1 cellular context compared by ENCODE assay signal in the genomic region with DNA sequence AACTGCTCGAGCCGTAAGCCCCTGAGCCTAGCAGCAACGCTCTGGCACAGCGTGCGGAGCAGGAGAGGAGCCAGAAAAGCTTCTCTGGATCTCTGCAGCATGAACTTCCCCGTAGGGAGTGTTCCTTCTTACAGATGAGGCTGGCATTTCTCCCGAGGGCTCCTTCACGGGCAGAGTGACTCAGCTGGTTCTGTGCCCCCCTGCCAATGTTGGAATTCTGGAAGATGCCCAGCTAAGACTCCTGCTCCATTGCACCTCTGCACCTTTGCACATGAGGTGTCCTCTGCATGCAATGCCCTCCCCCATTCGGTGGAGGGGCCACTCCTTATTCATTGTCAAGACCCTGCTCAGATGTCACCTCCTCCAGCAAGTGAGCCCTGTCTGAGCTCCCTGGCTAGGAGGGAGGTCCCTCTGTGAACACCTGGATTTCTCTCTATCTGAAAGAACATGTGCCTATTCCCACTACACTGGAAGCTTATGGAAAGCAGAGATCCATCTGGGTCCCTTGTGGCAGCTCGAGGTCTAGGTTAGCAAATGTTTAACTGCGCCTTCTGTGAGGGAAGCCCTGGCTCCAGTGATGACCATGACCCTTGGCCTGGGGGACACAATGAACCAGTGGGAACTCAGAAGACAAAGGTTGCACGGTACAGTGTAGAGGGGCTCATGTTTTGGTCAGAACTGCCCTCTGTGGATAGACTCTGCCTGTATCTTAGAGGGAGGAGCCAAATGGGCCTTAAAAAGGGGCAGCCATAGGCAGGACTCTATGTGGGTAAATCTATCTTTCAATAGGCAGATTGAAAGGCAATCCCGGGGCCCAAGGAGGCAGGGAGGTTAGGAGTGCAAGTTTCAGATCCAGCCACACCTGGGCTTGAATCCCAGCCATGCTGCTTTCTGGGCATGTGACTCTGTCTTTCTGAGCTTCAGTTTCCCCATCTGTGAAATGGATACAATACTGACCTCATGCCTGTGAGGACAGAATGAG.
TF ChIP-seq lines count a peak whose summit lies in the region.

No MANE protein-coding gene starts in this region.

TF ChIP-seq in HepG2, 621 proteins besides CTCF, POLR2A, EP300 and RAD21 (continued from another document and continues in another):
- TF ChIP-seq, protein P1, sequence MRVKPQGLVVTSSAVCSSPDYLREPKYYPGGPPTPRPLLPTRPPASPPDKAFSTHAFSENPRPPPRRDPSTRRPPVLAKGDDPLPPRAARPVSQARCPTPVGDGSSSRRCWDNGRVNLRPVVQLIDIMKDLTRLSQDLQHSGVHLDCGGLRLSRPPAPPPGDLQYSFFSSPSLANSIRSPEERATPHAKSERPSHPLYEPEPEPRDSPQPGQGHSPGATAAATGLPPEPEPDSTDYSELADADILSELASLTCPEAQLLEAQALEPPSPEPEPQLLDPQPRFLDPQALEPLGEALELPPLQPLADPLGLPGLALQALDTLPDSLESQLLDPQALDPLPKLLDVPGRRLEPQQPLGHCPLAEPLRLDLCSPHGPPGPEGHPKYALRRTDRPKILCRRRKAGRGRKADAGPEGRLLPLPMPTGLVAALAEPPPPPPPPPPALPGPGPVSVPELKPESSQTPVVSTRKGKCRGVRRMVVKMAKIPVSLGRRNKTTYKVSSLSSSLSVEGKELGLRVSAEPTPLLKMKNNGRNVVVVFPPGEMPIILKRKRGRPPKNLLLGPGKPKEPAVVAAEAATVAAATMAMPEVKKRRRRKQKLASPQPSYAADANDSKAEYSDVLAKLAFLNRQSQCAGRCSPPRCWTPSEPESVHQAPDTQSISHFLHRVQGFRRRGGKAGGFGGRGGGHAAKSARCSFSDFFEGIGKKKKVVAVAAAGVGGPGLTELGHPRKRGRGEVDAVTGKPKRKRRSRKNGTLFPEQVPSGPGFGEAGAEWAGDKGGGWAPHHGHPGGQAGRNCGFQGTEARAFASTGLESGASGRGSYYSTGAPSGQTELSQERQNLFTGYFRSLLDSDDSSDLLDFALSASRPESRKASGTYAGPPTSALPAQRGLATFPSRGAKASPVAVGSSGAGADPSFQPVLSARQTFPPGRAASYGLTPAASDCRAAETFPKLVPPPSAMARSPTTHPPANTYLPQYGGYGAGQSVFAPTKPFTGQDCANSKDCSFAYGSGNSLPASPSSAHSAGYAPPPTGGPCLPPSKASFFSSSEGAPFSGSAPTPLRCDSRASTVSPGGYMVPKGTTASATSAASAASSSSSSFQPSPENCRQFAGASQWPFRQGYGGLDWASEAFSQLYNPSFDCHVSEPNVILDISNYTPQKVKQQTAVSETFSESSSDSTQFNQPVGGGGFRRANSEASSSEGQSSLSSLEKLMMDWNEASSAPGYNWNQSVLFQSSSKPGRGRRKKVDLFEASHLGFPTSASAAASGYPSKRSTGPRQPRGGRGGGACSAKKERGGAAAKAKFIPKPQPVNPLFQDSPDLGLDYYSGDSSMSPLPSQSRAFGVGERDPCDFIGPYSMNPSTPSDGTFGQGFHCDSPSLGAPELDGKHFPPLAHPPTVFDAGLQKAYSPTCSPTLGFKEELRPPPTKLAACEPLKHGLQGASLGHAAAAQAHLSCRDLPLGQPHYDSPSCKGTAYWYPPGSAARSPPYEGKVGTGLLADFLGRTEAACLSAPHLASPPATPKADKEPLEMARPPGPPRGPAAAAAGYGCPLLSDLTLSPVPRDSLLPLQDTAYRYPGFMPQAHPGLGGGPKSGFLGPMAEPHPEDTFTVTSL (CRISPR knock-in tag; IDR thresholded peaks at IDR 0.05; ENCODE audit: borderline replicate concordance) = peak; percentile 42; the same call in 1 of the 2 replicates
- TF ChIP-seq PAX8 (CRISPR knock-in tag; IDR thresholded peaks at IDR 0.05; ENCODE audit: borderline replicate concordance) = no peak
- TF ChIP-seq MTF2 (CRISPR knock-in tag; IDR thresholded peaks at IDR 0.05; ENCODE audit: borderline replicate concordance) = no peak
- no peak for TF ChIP-seq ZNF296 (CRISPR knock-in tag; conservative IDR thresholded peaks at IDR 0.05)
- TF ChIP-seq HOXA7 (CRISPR knock-in tag; IDR thresholded peaks at IDR 0.05) = no peak
- TF ChIP-seq TARDBP (CRISPR knock-in tag; IDR thresholded peaks at IDR 0.05) = peak; percentile 74; the same call in 1 of the 2 replicates
- peak; percentile 96 to 97 for TF ChIP-seq NR2F1 (CRISPR knock-in tag; IDR thresholded peaks at IDR 0.05)
- TF ChIP-seq, protein P2, sequence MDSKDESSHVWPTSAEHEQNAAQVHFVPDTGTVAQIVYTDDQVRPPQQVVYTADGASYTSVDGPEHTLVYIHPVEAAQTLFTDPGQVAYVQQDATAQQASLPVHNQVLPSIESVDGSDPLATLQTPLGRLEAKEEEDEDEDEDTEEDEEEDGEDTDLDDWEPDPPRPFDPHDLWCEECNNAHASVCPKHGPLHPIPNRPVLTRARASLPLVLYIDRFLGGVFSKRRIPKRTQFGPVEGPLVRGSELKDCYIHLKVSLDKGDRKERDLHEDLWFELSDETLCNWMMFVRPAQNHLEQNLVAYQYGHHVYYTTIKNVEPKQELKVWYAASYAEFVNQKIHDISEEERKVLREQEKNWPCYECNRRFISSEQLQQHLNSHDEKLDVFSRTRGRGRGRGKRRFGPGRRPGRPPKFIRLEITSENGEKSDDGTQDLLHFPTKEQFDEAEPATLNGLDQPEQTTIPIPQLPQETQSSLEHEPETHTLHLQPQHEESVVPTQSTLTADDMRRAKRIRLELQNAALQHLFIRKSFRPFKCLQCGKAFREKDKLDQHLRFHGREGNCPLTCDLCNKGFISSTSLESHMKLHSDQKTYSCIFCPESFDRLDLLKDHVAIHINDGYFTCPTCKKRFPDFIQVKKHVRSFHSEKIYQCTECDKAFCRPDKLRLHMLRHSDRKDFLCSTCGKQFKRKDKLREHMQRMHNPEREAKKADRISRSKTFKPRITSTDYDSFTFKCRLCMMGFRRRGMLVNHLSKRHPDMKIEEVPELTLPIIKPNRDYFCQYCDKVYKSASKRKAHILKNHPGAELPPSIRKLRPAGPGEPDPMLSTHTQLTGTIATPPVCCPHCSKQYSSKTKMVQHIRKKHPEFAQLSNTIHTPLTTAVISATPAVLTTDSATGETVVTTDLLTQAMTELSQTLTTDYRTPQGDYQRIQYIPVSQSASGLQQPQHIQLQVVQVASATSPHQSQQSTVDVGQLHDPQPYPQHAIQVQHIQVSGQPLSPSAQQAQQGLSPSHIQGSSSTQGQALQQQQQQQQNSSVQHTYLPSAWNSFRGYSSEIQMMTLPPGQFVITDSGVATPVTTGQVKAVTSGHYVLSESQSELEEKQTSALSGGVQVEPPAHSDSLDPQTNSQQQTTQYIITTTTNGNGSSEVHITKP (CRISPR knock-in tag; IDR thresholded peaks at IDR 0.05; ENCODE audit: low read depth) = peak; percentile 79; the same call in 1 of the 2 replicates
- TF ChIP-seq ZNF431 (CRISPR knock-in tag; IDR thresholded peaks at IDR 0.05; ENCODE audit: borderline replicate concordance, low read depth) = 0 out of 2 replicates have a peak, but pooled peaks have one; percentile 28
- TF ChIP-seq, protein P3, sequence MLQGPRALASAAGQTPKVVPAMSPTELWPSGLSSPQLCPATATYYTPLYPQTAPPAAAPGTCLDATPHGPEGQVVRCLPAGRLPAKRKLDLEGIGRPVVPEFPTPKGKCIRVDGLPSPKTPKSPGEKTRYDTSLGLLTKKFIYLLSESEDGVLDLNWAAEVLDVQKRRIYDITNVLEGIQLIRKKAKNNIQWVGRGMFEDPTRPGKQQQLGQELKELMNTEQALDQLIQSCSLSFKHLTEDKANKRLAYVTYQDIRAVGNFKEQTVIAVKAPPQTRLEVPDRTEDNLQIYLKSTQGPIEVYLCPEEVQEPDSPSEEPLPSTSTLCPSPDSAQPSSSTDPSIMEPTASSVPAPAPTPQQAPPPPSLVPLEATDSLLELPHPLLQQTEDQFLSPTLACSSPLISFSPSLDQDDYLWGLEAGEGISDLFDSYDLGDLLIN (CRISPR knock-in tag; IDR thresholded peaks at IDR 0.05; ENCODE audit: borderline replicate concordance) = no peak
- TF ChIP-seq, protein P4, sequence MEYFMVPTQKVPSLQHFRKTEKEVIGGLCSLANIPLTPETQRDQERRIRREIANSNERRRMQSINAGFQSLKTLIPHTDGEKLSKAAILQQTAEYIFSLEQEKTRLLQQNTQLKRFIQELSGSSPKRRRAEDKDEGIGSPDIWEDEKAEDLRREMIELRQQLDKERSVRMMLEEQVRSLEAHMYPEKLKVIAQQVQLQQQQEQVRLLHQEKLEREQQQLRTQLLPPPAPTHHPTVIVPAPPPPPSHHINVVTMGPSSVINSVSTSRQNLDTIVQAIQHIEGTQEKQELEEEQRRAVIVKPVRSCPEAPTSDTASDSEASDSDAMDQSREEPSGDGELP (IDR thresholded peaks at IDR 0.05; ENCODE audit: borderline replicate concordance, low read depth) = no peak; the same call in 1 of the 2 replicates
- peak; percentile 88 for TF ChIP-seq MIER3 (CRISPR knock-in tag; IDR thresholded peaks at IDR 0.05; ENCODE audit: borderline replicate concordance)
- TF ChIP-seq ZNF224 (CRISPR knock-in tag; IDR thresholded peaks at IDR 0.05) = no peak
- no peak for TF ChIP-seq PHB2 (IDR thresholded peaks at IDR 0.05; ENCODE audit: partially characterized antibody)
- TF ChIP-seq NONO (IDR thresholded peaks at IDR 0.05) = no peak
- TF ChIP-seq NONO (CRISPR knock-in tag; conservative IDR thresholded peaks at IDR 0.05) = 0 out of 2 replicates have a peak, but pooled peaks have one; percentile 71
- TF ChIP-seq, protein P5, sequence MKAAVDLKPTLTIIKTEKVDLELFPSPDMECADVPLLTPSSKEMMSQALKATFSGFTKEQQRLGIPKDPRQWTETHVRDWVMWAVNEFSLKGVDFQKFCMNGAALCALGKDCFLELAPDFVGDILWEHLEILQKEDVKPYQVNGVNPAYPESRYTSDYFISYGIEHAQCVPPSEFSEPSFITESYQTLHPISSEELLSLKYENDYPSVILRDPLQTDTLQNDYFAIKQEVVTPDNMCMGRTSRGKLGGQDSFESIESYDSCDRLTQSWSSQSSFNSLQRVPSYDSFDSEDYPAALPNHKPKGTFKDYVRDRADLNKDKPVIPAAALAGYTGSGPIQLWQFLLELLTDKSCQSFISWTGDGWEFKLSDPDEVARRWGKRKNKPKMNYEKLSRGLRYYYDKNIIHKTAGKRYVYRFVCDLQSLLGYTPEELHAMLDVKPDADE (CRISPR knock-in tag; IDR thresholded peaks at IDR 0.05) = no peak
- no peak for TF ChIP-seq ZFP37 (CRISPR knock-in tag; IDR thresholded peaks at IDR 0.05; ENCODE audit: borderline replicate concordance)
- TF ChIP-seq, protein P6, sequence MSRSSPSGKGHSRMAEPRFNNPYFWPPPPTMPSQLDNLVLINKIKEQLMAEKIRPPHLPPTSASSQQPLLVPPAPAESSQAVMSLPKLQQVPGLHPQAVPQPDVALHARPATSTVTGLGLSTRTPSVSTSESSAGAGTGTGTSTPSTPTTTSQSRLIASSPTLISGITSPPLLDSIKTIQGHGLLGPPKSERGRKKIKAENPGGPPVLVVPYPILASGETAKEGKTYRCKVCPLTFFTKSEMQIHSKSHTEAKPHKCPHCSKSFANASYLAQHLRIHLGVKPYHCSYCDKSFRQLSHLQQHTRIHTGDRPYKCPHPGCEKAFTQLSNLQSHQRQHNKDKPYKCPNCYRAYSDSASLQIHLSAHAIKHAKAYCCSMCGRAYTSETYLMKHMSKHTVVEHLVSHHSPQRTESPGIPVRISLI (CRISPR knock-in tag; IDR thresholded peaks at IDR 0.05; ENCODE audit: borderline replicate concordance) = peak; percentile 42; the same call in 1 of the 2 replicates
- TF ChIP-seq, protein P7, sequence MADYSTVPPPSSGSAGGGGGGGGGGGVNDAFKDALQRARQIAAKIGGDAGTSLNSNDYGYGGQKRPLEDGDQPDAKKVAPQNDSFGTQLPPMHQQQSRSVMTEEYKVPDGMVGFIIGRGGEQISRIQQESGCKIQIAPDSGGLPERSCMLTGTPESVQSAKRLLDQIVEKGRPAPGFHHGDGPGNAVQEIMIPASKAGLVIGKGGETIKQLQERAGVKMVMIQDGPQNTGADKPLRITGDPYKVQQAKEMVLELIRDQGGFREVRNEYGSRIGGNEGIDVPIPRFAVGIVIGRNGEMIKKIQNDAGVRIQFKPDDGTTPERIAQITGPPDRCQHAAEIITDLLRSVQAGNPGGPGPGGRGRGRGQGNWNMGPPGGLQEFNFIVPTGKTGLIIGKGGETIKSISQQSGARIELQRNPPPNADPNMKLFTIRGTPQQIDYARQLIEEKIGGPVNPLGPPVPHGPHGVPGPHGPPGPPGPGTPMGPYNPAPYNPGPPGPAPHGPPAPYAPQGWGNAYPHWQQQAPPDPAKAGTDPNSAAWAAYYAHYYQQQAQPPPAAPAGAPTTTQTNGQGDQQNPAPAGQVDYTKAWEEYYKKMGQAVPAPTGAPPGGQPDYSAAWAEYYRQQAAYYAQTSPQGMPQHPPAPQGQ (CRISPR knock-in tag; IDR thresholded peaks at IDR 0.05; ENCODE audit: borderline replicate concordance) = no peak; the same call in 1 of the 2 replicates
- no peak for TF ChIP-seq ZFP36L2 (CRISPR knock-in tag; IDR thresholded peaks at IDR 0.05)
- peak; percentile 89 for TF ChIP-seq ZMYM3 (CRISPR knock-in tag; IDR thresholded peaks at IDR 0.05)
- TF ChIP-seq ZNF569 (CRISPR knock-in tag; IDR thresholded peaks at IDR 0.05; ENCODE audit: borderline replicate concordance) = no peak
- no peak; the same call in 1 of the 2 replicates for TF ChIP-seq MEIS2 (CRISPR knock-in tag; IDR thresholded peaks at IDR 0.05)
- no peak for TF ChIP-seq ZNF3 (CRISPR knock-in tag; IDR thresholded peaks at IDR 0.05)
- TF ChIP-seq ZNF563 (CRISPR knock-in tag; IDR thresholded peaks at IDR 0.05) = no peak
- peak; percentile 47; the same call in 1 of the 2 replicates for TF ChIP-seq ZNF124 (CRISPR knock-in tag; IDR thresholded peaks at IDR 0.05)
- TF ChIP-seq, protein P8, sequence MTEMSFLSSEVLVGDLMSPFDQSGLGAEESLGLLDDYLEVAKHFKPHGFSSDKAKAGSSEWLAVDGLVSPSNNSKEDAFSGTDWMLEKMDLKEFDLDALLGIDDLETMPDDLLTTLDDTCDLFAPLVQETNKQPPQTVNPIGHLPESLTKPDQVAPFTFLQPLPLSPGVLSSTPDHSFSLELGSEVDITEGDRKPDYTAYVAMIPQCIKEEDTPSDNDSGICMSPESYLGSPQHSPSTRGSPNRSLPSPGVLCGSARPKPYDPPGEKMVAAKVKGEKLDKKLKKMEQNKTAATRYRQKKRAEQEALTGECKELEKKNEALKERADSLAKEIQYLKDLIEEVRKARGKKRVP (CRISPR knock-in tag; IDR thresholded peaks at IDR 0.05) = no peak
- peak; percentile 87; the same call in 1 of the 2 replicates for TF ChIP-seq WIZ (CRISPR knock-in tag; IDR thresholded peaks at IDR 0.05)
- TF ChIP-seq GATAD2A (CRISPR knock-in tag; IDR thresholded peaks at IDR 0.05) = peak; percentile 97
- TF ChIP-seq HNRNPUL1 (IDR thresholded peaks at IDR 0.05; ENCODE audit: low read depth, low read length) = no peak
- 0 out of 2 replicates have a peak, but pooled peaks have one; percentile 57 for TF ChIP-seq FOXJ3 (CRISPR knock-in tag; IDR thresholded peaks at IDR 0.05; ENCODE audit: borderline replicate concordance)
- no peak for TF ChIP-seq RBM22 (optimal IDR thresholded peaks at IDR 0.05; ENCODE audit: low read length)
- TF ChIP-seq ZNF614 (CRISPR knock-in tag; IDR thresholded peaks at IDR 0.05; ENCODE audit: borderline replicate concordance) = peak; percentile 96
- TF ChIP-seq ZSCAN21 (CRISPR knock-in tag; IDR thresholded peaks at IDR 0.05; ENCODE audit: borderline replicate concordance) = no peak
- TF ChIP-seq SP4 (CRISPR knock-in tag; IDR thresholded peaks at IDR 0.05) = no peak
- TF ChIP-seq NFYC (CRISPR knock-in tag; IDR thresholded peaks at IDR 0.05) = peak; percentile 59
- TF ChIP-seq, protein P9, sequence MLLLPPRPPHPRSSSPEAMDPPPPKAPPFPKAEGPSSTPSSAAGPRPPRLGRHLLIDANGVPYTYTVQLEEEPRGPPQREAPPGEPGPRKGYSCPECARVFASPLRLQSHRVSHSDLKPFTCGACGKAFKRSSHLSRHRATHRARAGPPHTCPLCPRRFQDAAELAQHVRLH (CRISPR knock-in tag; IDR thresholded peaks at IDR 0.05; ENCODE audit: borderline replicate concordance, low read depth) = peak; percentile 37; the same call in 1 of the 2 replicates
- TF ChIP-seq TBX2 (CRISPR knock-in tag; IDR thresholded peaks at IDR 0.05; ENCODE audit: borderline replicate concordance) = peak; percentile 80
- peak; percentile 36; the same call in 1 of the 2 replicates for TF ChIP-seq YEATS4 (CRISPR knock-in tag; IDR thresholded peaks at IDR 0.05; ENCODE audit: borderline replicate concordance)
- no peak for TF ChIP-seq ZNF256 (CRISPR knock-in tag; conservative IDR thresholded peaks at IDR 0.05)
